8 cellular contexts compared by ENCODE assay signal in genomic region chr2:121648206-121648605, GRCh38. TPM values are rescaled to one million over a fixed set of nuclear protein-coding genes. Genes with fewer than 3 reads are reported as not detected.
DNase-seq lines count a peak whose midpoint lies in the region; ATAC-seq and TF ChIP-seq lines count a peak whose summit lies in the region.

No MANE protein-coding gene starts in this region.

- H3K4me1 Mint-ChIP-seq in naive thymus-derived CD8-positive, alpha-beta T cell = peaks cover 37 to 80% (median 74%) of the 10 kb centered on the region in 4 donors

- H3K27ac ChIP-seq in colonic mucosa = peak overlapping the region; percentile 92

- peak overlapping the region in 1 of 2 donors; percentile 91 for H3K9ac ChIP-seq in colonic mucosa (ENCODE audit: low read depth in 2 of 2, low read length in 2 of 2)

- TF ChIP-seq POLR2A in NB4 (IDR thresholded peaks at IDR 0.05; ENCODE audit: extremely low read depth, insufficient read length) = no peak

- peak overlapping the region; percentile 91 to 100 (median 99) for H3K4me3 Mint-ChIP-seq in naive thymus-derived CD8-positive, alpha-beta T cell

- H3K36me3 ChIP-seq in colonic mucosa = no peaks in the 10 kb centered on the region

- intact Hi-C loops in colonic mucosa (cut with DNase I) = loop anchor here (5.0 kb wide), 1 partner anchor 116 kb away; the partner anchor contains the start of gene RNU4ATAC

- TF ChIP-seq CTCF in NB4 (IDR thresholded peaks at IDR 0.05; ENCODE audit: low read depth, low read length) (no peak), colonic mucosa (IDR thresholded peaks at IDR 0.05) (no peak)

- POLR2A ChIA-PET in naive thymus-derived CD8-positive, alpha-beta T cell (lab: Charles Lee) = interaction anchor here (0.5 to 3.6 kb wide), 8 partner anchors 8 to 117 kb away, joined by 3 to 105 read pairs (median 12); partner anchors contain the start of genes NIFK, RNU4ATAC and TSN

- H3K4me3 ChIP-seq in NB4 (ENCODE audit: low read depth, low read length) (peak overlapping the region; percentile 98), colonic mucosa (peak overlapping the region; percentile 87)

- peaks cover 0 to 8% (median 0%) of the 10 kb centered on the region in 3 donors for H3K36me3 Mint-ChIP-seq in naive thymus-derived CD8-positive, alpha-beta T cell

- H3K4me1 ChIP-seq in colonic mucosa = peaks cover 6% of the 10 kb centered on the region

- no peaks in the 10 kb centered on the region for H3K27me3 ChIP-seq in colonic mucosa

- H3K9me3 Mint-ChIP-seq in naive thymus-derived CD8-positive, alpha-beta T cell = peaks cover 0 to 2% (median 0%) of the 10 kb centered on the region in 9 donors

- ATAC-seq in naive thymus-derived CD8-positive, alpha-beta T cell = no peak
- no peak for ATAC-seq in HG03521 (IDR thresholded peaks at IDR 0.05; ENCODE audit: unreplicated experiment)

- H3K27me3 Mint-ChIP-seq in naive thymus-derived CD8-positive, alpha-beta T cell = peaks cover 0 to 3% (median 0%) of the 10 kb centered on the region in 5 donors

- H3K27ac Mint-ChIP-seq in naive thymus-derived CD8-positive, alpha-beta T cell = peak overlapping the region; percentile 80 to 100 (median 99)

- no peaks in the 10 kb centered on the region for H3K9me3 ChIP-seq in colonic mucosa

- peak; percentile 69 for DNase-seq in NCI-H510A treated with DMSO at 0.1 percent for 48 hours (lab: John Stamatoyannopoulos, UW)
- no peak for DNase-seq in NCI-H510A (lab: John Stamatoyannopoulos, UW)
- DNase-seq in NB4 (ENCODE audit: low read depth) = peak; percentile 39
- no peak for DNase-seq in colonic mucosa
- DNase-seq in naive thymus-derived CD8-positive, alpha-beta T cell = no peak
- DNase-seq in NCI-H446 treated with DMSO at 0.1 percent for 48 hours (lab: John Stamatoyannopoulos, UW) = no peak
- DNase-seq in stimulated activated CD4-positive, alpha-beta T cell treated with anti-CD3 and anti-CD28 coated beads, Interleukin-15, amount 100 ng/mL, for 24 hours = no peak

RNA-seq across cellular contexts. Expression of gene CLASP1, which starts 1.1 kb away (rescaled TPM):
- 10 to 100 TPM; 30.3 to 32.3 TPM for total RNA-seq in colonic mucosa
- total RNA-seq in naive thymus-derived CD8-positive, alpha-beta T cell = 10 to 100 TPM; 72.1 to 73.5 TPM
- polyA plus RNA-seq in naive thymus-derived CD8-positive, alpha-beta T cell = 10 to 100 TPM; 10.8 to 15.2 (median 12.5) TPM

Comparison
In these comparisons a context has a peak if more than half of its experiments do, and no peak if none do; other contexts are left out.
1. DNase-seq: peak in NCI-H510A treated with DMSO at 0.1 percent for 48 hours (single experiment) and NB4 (single experiment); none in NCI-H510A (single experiment), colonic mucosa (single experiment), naive thymus-derived CD8-positive, alpha-beta T cell (0 of 10), NCI-H446 treated with DMSO at 0.1 percent for 48 hours (single experiment) and stimulated activated CD4-positive, alpha-beta T cell treated with anti-CD3 and anti-CD28 coated beads, Interleukin-15, amount 100 ng/mL, for 24 hours (single experiment).